Comparison of ENCODE assay signal across 35 cellular contexts in genomic region chr15:29454506-29454905, GRCh38.
"Had no signal": no experiment of that assay in that cellular context is flagged by ENCODE, and none has a peak within 500 bp of the region (broad histone marks: within the 10 kb centered on the region; RNA-seq: fewer than 3 reads in every experiment).

No MANE protein-coding gene starts in this region.

- H3K36me3 ChIP-seq: WERI-Rb-1 had no signal

- H3K4me3 Mint-ChIP-seq: activated CD4-positive, alpha-beta memory T cell treated with anti-CD3 and anti-CD28 coated beads, Interleukin-2, amount 10 ng/mL, durations not matched to agents 7 days and 5 days; activated CD8-positive, alpha-beta memory T cell treated with anti-CD3 and anti-CD28 coated beads, Interleukin-2, amount 10 ng/mL, durations not matched to agents 7 days and 5 days; activated naive CD4-positive, alpha-beta T cell treated with anti-CD3 and anti-CD28 coated beads, Interleukin-2, amount 10 ng/mL, durations not matched to agents 7 days and 5 days; activated naive CD8-positive, alpha-beta T cell; activated naive CD8-positive, alpha-beta T cell treated with anti-CD3 and anti-CD28 coated beads, Interleukin-2, amount 50 U/mL, for 24 hours; brain had no signal

- H3K4me3 ChIP-seq: PC-9 had no signal

- H3K27me3 Mint-ChIP-seq: activated CD4-positive, alpha-beta memory T cell treated with anti-CD3 and anti-CD28 coated beads, Interleukin-2, amount 10 ng/mL, durations not matched to agents 7 days and 5 days; activated CD8-positive, alpha-beta memory T cell treated with anti-CD3 and anti-CD28 coated beads, Interleukin-2, amount 10 ng/mL, durations not matched to agents 7 days and 5 days; activated naive CD8-positive, alpha-beta T cell treated with anti-CD3 and anti-CD28 coated beads, Interleukin-2, amount 50 U/mL, for 24 hours had no signal

- DNase-seq: activated CD4-positive, alpha-beta memory T cell treated with anti-CD3 and anti-CD28 coated beads, Interleukin-2, amount 10 ng/mL, durations not matched to agents 7 days and 5 days; activated CD4-positive, alpha-beta T cell treated with anti-CD3 and anti-CD28 coated beads for 1 hour; activated CD4-positive, alpha-beta T cell treated with anti-CD3 and anti-CD28 coated beads for 48 hours; activated CD4-positive, CD25-positive, alpha-beta regulatory T cell; activated CD8-positive, alpha-beta memory T cell treated with anti-CD3 and anti-CD28 coated beads for 24 hours; activated CD8-positive, alpha-beta memory T cell treated with anti-CD3 and anti-CD28 coated beads, Interleukin-2, amount 10 ng/mL, durations not matched to agents 7 days and 5 days; activated CD8-positive, alpha-beta memory T cell treated with anti-CD3 and anti-CD28 coated beads, Interleukin-2, amount 50 U/mL, for 48 hours; activated effector memory CD4-positive, alpha-beta T cell treated with Interleukin-2 at 50 U/mL for 16 hours; activated naive CD4-positive, alpha-beta T cell treated with anti-CD3 and anti-CD28 coated beads, Interleukin-2, amount 10 ng/mL, durations not matched to agents 7 days and 5 days; activated naive CD8-positive, alpha-beta T cell treated with anti-CD3 and anti-CD28 coated beads, Interleukin-2, amount 50 U/mL, for 24 hours; activated T-cell treated with anti-CD3 and anti-CD28 coated beads, Interleukin-2, amount 50 U/mL, for 48 hours; amniotic stem cell; aorta; caudate nucleus; cerebellar nuclear complex; NCI-H1048; NCI-H1105 treated with DMSO at 0.1 percent for 48 hours; NCI-H1436; NCI-H1694; NCI-H1930; NCI-H2081 treated with DMSO at 0.1 percent for 48 hours; NCI-H226; NCI-H526; NCI-H748 treated with DMSO at 0.1 percent for 48 hours; PC-9; Right ventricle myocardium superior; SW 1271; T-helper 1 cell; T-helper 2 cell; T-helper 9 cell; WERI-Rb-1 had no signal

- H3K36me3 Mint-ChIP-seq: activated CD8-positive, alpha-beta memory T cell treated with anti-CD3 and anti-CD28 coated beads, Interleukin-2, amount 10 ng/mL, durations not matched to agents 7 days and 5 days; activated naive CD4-positive, alpha-beta T cell treated with anti-CD3 and anti-CD28 coated beads, Interleukin-2, amount 10 ng/mL, durations not matched to agents 7 days and 5 days; activated naive CD8-positive, alpha-beta T cell; brain had no signal

- H3K27ac ChIP-seq: KMS-11, PC-9, RWPE1, WERI-Rb-1 had no signal

- H3K9me3 Mint-ChIP-seq: activated CD4-positive, alpha-beta memory T cell treated with anti-CD3 and anti-CD28 coated beads, Interleukin-2, amount 10 ng/mL, durations not matched to agents 7 days and 5 days; activated naive CD4-positive, alpha-beta T cell treated with anti-CD3 and anti-CD28 coated beads, Interleukin-2, amount 10 ng/mL, durations not matched to agents 7 days and 5 days; activated naive CD8-positive, alpha-beta T cell treated with anti-CD3 and anti-CD28 coated beads, Interleukin-2, amount 50 U/mL, for 24 hours had no signal

- H2AFZ ChIP-seq: PC-9 had no signal

- H3K27ac Mint-ChIP-seq: activated CD4-positive, alpha-beta memory T cell treated with anti-CD3 and anti-CD28 coated beads, Interleukin-2, amount 10 ng/mL, durations not matched to agents 7 days and 5 days; activated CD8-positive, alpha-beta memory T cell treated with anti-CD3 and anti-CD28 coated beads, Interleukin-2, amount 10 ng/mL, durations not matched to agents 7 days and 5 days; activated naive CD4-positive, alpha-beta T cell treated with anti-CD3 and anti-CD28 coated beads, Interleukin-2, amount 10 ng/mL, durations not matched to agents 7 days and 5 days; activated naive CD8-positive, alpha-beta T cell; activated naive CD8-positive, alpha-beta T cell treated with anti-CD3 and anti-CD28 coated beads, Interleukin-2, amount 50 U/mL, for 24 hours had no signal

- ATAC-seq: activated CD8-positive, alpha-beta memory T cell treated with anti-CD3 and anti-CD28 coated beads, Interleukin-2, amount 10 ng/mL, durations not matched to agents 7 days and 5 days; activated naive CD8-positive, alpha-beta T cell treated with anti-CD3 and anti-CD28 coated beads, Interleukin-2, amount 50 U/mL, for 24 hours had no signal

- H3K4me2 ChIP-seq: KMS-11, PC-9 had no signal

- H3K9ac ChIP-seq: KMS-11 had no signal
